In genomic region chr2:3102081-3102914, GRCh38 we compare ENCODE assay signal across 19 cellular contexts.
"Had no signal": no experiment of that assay in that cellular context is flagged by ENCODE, and none has a peak within 500 bp of the region (broad histone marks: within the 10 kb centered on the region; RNA-seq: fewer than 3 reads in every experiment).

No MANE protein-coding gene starts in this region.

- H3K9me3 Mint-ChIP-seq: immature natural killer cell, memory B cell, T-cell had no signal

- H3K4me1 Mint-ChIP-seq: activated CD4-positive, alpha-beta T cell treated with anti-CD3 and anti-CD28 coated beads for 36 hours; immature natural killer cell; memory B cell had no signal

- H3K9me3 ChIP-seq: adrenal gland, body of pancreas, neutrophil, right atrium auricular region, SJSA1, suprapubic skin, upper lobe of left lung had no signal

- H3K36me3 ChIP-seq: adrenal gland, neutrophil, right atrium auricular region, SJSA1, suprapubic skin, upper lobe of left lung, WERI-Rb-1 had no signal

- H3K4me3 ChIP-seq: adrenal gland, body of pancreas, right atrium auricular region, SJSA1, smooth muscle cell, suprapubic skin, upper lobe of left lung had no signal

- H3K36me3 Mint-ChIP-seq: immature natural killer cell, memory B cell, T-cell had no signal

- H3K4me3 Mint-ChIP-seq: activated CD4-positive, alpha-beta T cell treated with anti-CD3 and anti-CD28 coated beads for 36 hours; immature natural killer cell; memory B cell; T-cell had no signal

- H3K27ac ChIP-seq: adrenal gland, body of pancreas, neutrophil, right atrium auricular region, SJSA1, suprapubic skin, upper lobe of left lung had no signal

- H3K4me1 ChIP-seq: adrenal gland, body of pancreas, right atrium auricular region, SJSA1, suprapubic skin, upper lobe of left lung had no signal

- H3K27me3 ChIP-seq: adrenal gland, body of pancreas, right atrium auricular region, SJSA1, upper lobe of left lung had no signal

- DNase-seq: activated CD4-positive, alpha-beta T cell treated with anti-CD3 and anti-CD28 coated beads for 36 hours; activated naive CD4-positive, alpha-beta T cell treated with anti-CD3 and anti-CD28 coated beads, Interleukin-2, amount 50 U/mL, for 16 hours; activated T-cell treated with anti-CD3 and anti-CD28 coated beads for 4 hours; body of pancreas; dermis blood vessel endothelial cell; immature natural killer cell; left colon; stimulated activated naive CD4-positive, alpha-beta T cell; T-cell; T1000 had no signal

- H3K27ac Mint-ChIP-seq: activated CD4-positive, alpha-beta T cell treated with anti-CD3 and anti-CD28 coated beads for 36 hours; immature natural killer cell; memory B cell; T-cell had no signal
